ENCODE assay signal across 8 cellular contexts in the genomic region with DNA sequence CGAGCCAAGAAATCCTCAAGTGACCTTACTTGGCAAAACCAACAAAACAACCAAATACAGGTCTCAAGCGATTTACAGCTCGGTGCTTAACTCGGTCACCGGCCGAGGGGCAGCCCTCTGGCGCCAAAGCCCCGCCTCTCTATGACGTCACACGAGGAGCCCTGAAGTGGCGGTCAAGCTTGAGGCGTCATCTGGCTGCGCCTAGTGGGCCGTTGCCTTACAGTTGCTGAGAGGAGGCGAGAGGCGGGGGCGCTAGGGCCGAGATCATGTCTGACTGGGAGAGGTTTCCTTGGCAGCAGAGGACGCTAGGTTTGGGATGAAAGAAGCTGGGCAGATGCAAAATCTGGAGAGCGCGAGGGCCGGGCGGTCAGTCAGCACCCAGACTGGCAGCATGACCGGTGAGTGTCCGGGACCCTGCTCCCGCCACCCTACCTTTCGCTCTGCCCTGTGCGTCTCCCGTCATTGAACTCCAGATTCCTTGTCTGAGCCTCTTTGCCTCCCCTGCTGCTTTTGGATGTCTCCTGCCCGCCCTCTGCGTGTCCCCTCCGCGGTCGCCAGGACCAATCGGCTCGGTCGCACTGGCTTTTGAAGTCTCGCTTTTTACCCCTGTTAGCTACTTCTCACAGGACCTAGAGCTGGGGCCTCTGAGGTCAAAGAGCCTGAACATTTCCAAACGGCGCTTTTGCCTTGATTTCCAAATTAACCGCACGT. TPM values are rescaled to one million over a fixed set of nuclear protein-coding genes. Genes with fewer than 3 reads are reported as not detected.
A peak's percentile ranks its signal among the peaks of the same experiment; 100 is the strongest.
DNase-seq lines count a peak whose midpoint lies in the region; ATAC-seq, FAIRE-seq and TF ChIP-seq lines count a peak whose summit lies in the region.

A gene (plus strand): TSS at position 204 of the 711 bp plus-strand sequence. CDS start 113 bp downstream, at position 317.

- no peaks in the 10 kb centered on the region for H3K9me3 ChIP-seq in esophagus squamous epithelium

- H3K27me3 ChIP-seq in esophagus squamous epithelium = no peaks in the 10 kb centered on the region

- DNase-seq in DMS153 treated with DMSO at 0.1 percent for 48 hours (lab: John Stamatoyannopoulos, UW; ENCODE audit: unreplicated experiment) (peak; percentile 78), RCC 7860 (ENCODE audit: low spot score) (peak; percentile 70), activated T-helper 1 cell treated with Interleukin-2 at 50 U/mL for 16 hours (ENCODE audit: low read depth) (peak; percentile 69), esophagus squamous epithelium (lab: John Stamatoyannopoulos, UW) (peak; percentile 67), myocyte (ENCODE audit: low read depth) (peak; percentile 98)
- DNase-seq in Jurkat, Clone E6-1 (ENCODE audit: low read depth, low spot score) = peak; percentile 74
- DNase-seq in stimulated activated CD8-positive, alpha-beta memory T cell treated with anti-CD3 and anti-CD28 coated beads, Interleukin-7, amount 100 ng/mL, for 48 hours (ENCODE audit: extremely low read depth in 1 of 2, low read depth in 1 of 2) = peak; percentile 89 to 96

- 0 to 2% methylated on average over 27 to 31 of the region's 42 CpGs for WGBS in esophagus squamous epithelium, 2 donors

- peaks cover 0 to 30% (median 9%) of the 10 kb centered on the region in 3 donors for H3K4me1 ChIP-seq in esophagus squamous epithelium

- peak within 1 kb of the TSS; percentile 96 for H3K4me3 ChIP-seq in Jurkat, Clone E6-1 (ENCODE audit: low read length)
- peak within 1 kb of the TSS; percentile 64 to 97 (median 88) for H3K4me3 ChIP-seq in esophagus squamous epithelium

- TF ChIP-seq CTCF in esophagus squamous epithelium (IDR thresholded peaks at IDR 0.05) = peak in 1 of 6 experiments; percentile 23

- peak within 1 kb of the TSS; percentile 85 to 97 (median 94) for H3K27ac ChIP-seq in esophagus squamous epithelium

- peak; percentile 96 for ATAC-seq in GM21619 (IDR thresholded peaks at IDR 0.05; ENCODE audit: unreplicated experiment)

- peaks cover 0 to 14% (median 0%) of the 10 kb centered on the region in 3 donors for H3K36me3 ChIP-seq in esophagus squamous epithelium

- FAIRE-seq in RCC 7860 (lab: Jason Lieb, UNC) = peak; percentile 63

- intact Hi-C loops in esophagus squamous epithelium (cut with DNase I) = no loop called here

- peak in 3 of 4 donors; percentile 52 to 87 (median 84) for TF ChIP-seq POLR2A in esophagus squamous epithelium (IDR thresholded peaks at IDR 0.05)

RNA-seq across cellular contexts. Expression of the gene that starts here (rescaled TPM):
- 24.7 TPM for polyA plus RNA-seq in Jurkat, Clone E6-1 (2012; ENCODE audit: insufficient read depth, insufficient read length)
- total RNA-seq in esophagus squamous epithelium (1 to 10 TPM; 1.1 to 4.0 (median 2.8) TPM), myocyte (2.7 and 6.9 TPM in 2 replicates)
- 10.4 TPM for polyA plus RNA-seq in myocyte (2012)

Comparison
In these comparisons a context has a peak if more than half of its experiments do, and no peak if none do; other contexts are left out.
1. Peak in every context shown above with its lines: DNase-seq, ATAC-seq, H3K4me3 ChIP-seq and H3K27ac ChIP-seq.